22 cellular contexts compared by ENCODE assay signal in genomic region chr13:28822801-28823200, GRCh38. TPM values are rescaled to one million over a fixed set of nuclear protein-coding genes. Genes with fewer than 3 reads are reported as not detected.
"Had no signal": no experiment of that assay in that cellular context is flagged by ENCODE, and none has a peak within 500 bp of the region (broad histone marks: within the 10 kb centered on the region; RNA-seq: fewer than 3 reads in every experiment).

No MANE protein-coding gene starts in this region.

- H3K4me1 ChIP-seq: pancreas had no signal

- H3K27ac ChIP-seq: esophagus muscularis mucosa, pancreas, right lobe of liver, stomach, testis, tibial nerve, upper lobe of left lung had no signal

- H3K9me3 ChIP-seq: esophagus muscularis mucosa, pancreas, right lobe of liver, testis had no signal

- H3K36me3 ChIP-seq: esophagus muscularis mucosa, pancreas, right lobe of liver, stomach, tibial nerve, upper lobe of left lung had no signal

- DNase-seq: effector CD8-positive, alpha-beta T cell; foreskin melanocyte; kidney; natural killer cell; pancreas; right lobe of liver; small intestine; stimulated activated CD4-positive, alpha-beta T cell treated with anti-CD3 and anti-CD28 coated beads, Interleukin-15, amount 100 ng/mL, for 24 hours; stimulated activated CD4-positive, alpha-beta T cell treated with anti-CD3 and anti-CD28 coated beads, Interleukin-2, amount 100 ng/mL, for 48 hours; stimulated activated naive CD4-positive, alpha-beta T cell treated with Interleukin-2 at 50 U/mL for 16 hours; stomach; testis; upper lobe of left lung had no signal

- ATAC-seq: left lobe of liver; natural killer cell; pancreas; right lobe of liver; stimulated activated effector memory CD8-positive, alpha-beta T cell treated with anti-CD3 and anti-CD28 coated beads, Interleukin-12 subunit alpha, Interleukin-12 subunit beta, amount 100 ng/mL, for 72 hours had no signal

- H3K27me3 ChIP-seq: right lobe of liver, testis had no signal

- H3K4me3 ChIP-seq: esophagus muscularis mucosa, lung, pancreas, right lobe of liver, stomach, testis, tibial nerve, upper lobe of left lung had no signal

RNA-seq across cellular contexts. Expression of gene MTUS2, which starts 2.7 kb away (rescaled TPM):
- total RNA-seq: endothelial cell of umbilical vein, epithelial cell of proximal tubule, fibroblast of lung, natural killer cell, subcutaneous adipose tissue had no signal
